Comparison of ENCODE assay signal across 25 cellular contexts in the genomic region with DNA sequence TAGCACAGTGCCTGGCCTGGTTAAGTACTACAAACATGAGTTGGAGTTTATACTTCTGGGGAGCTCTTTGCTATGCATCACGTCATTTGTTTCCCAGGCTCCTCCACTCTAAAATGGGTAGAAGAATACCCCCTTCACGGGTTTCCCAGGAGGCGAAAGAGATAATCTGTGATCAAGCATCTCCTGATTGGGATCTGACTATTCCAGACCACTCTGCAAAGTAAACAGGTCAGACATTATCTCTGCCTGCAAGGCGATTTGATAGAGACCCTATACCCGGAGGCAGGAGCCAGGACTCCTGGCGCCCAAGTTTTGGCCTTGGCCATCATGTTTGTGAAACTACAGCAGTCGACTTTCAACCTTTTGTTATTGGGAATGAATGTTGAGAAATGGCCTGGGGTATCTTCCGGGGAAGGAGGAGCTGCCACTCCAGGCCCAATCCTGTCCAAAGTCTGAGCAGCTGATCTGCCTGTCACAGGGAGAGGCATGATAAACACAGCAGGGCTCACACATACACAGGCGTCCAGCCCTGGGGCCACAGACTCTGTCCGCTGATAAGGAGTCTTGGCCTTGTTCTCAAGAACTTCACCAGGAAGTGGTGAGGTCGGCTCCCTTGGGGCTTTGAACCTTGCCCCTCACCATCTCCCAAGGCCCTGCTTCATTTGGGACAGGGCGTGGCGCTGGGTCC.
"Had no signal": no experiment of that assay in that cellular context is flagged by ENCODE, and none has a peak within 500 bp of the region (broad histone marks: within the 10 kb centered on the region; RNA-seq: fewer than 3 reads in every experiment).

No MANE protein-coding gene starts in this region.

- DNase-seq: activated B cell treated with CpG ODN at 0.5 μM for 24 hours; activated CD4-positive, alpha-beta memory T cell treated with anti-CD3 and anti-CD28 coated beads, Interleukin-2, amount 10 ng/mL, durations not matched to agents 7 days and 5 days; activated CD4-positive, alpha-beta T cell treated with anti-CD3 and anti-CD28 coated beads for 48 hours; activated CD8-positive, alpha-beta memory T cell treated with anti-CD3 and anti-CD28 coated beads, Interleukin-2, amount 10 ng/mL, durations not matched to agents 7 days and 5 days; activated naive CD4-positive, alpha-beta T cell; activated naive CD8-positive, alpha-beta T cell treated with anti-CD3 and anti-CD28 coated beads for 36 hours; amniotic stem cell; endodermal cell; foreskin keratinocyte; glutamatergic neuron; hypothalamus; kidney; left ventricle myocardium superior; mesenchymal stem cell; posterior cingulate gyrus; stimulated activated CD4-positive, alpha-beta T cell treated with anti-CD3 and anti-CD28 coated beads, Interleukin-12 subunit alpha, Interleukin-12 subunit beta, amount 100 ng/mL, for 4 hours; stimulated activated CD4-positive, alpha-beta T cell treated with anti-CD3 and anti-CD28 coated beads, Interleukin-1b, Interleukin-23, amount 100 ng/mL, for 48 hours; stimulated activated CD8-positive, alpha-beta memory T cell treated with anti-CD3 and anti-CD28 coated beads, Interleukin-4, amount 100 ng/mL, for 48 hours; stimulated activated naive CD4-positive, alpha-beta T cell; thyroid gland; uterus had no signal

- H3K36me3 Mint-ChIP-seq: activated CD8-positive, alpha-beta memory T cell treated with anti-CD3 and anti-CD28 coated beads, Interleukin-2, amount 10 ng/mL, durations not matched to agents 7 days and 5 days; activated naive CD8-positive, alpha-beta T cell treated with anti-CD3 and anti-CD28 coated beads for 36 hours had no signal

- H3K9me3 ChIP-seq: thyroid gland, uterus had no signal

- H3K9me3 Mint-ChIP-seq: activated B cell treated with CpG ODN at 0.5 μM for 24 hours; activated naive CD8-positive, alpha-beta T cell treated with anti-CD3 and anti-CD28 coated beads for 36 hours; activated T-helper 17 cell treated with anti-CD3 and anti-CD28 coated beads, Interleukin-2, amount 50 U/mL, for 72 hours; nephron had no signal

- H3K27ac Mint-ChIP-seq: activated B cell treated with CpG ODN at 0.5 μM for 24 hours; activated CD4-positive, alpha-beta memory T cell treated with anti-CD3 and anti-CD28 coated beads, Interleukin-2, amount 10 ng/mL, durations not matched to agents 7 days and 5 days; activated CD8-positive, alpha-beta memory T cell treated with anti-CD3 and anti-CD28 coated beads, Interleukin-2, amount 10 ng/mL, durations not matched to agents 7 days and 5 days; activated naive CD8-positive, alpha-beta T cell treated with anti-CD3 and anti-CD28 coated beads for 36 hours; activated T-helper 17 cell treated with anti-CD3 and anti-CD28 coated beads, Interleukin-2, amount 50 U/mL, for 72 hours; endodermal cell; nephron; T-helper 2 cell treated with Interferon-gamma antibody and Interleukin-4, amounts not matched to agents 5 μg/mL and 100 μg/mL, for 36 hours had no signal

- H3K27me3 ChIP-seq: foreskin keratinocyte, thyroid gland, uterus had no signal

- H3K27me3 Mint-ChIP-seq: activated B cell treated with CpG ODN at 0.5 μM for 24 hours; activated CD4-positive, alpha-beta memory T cell treated with anti-CD3 and anti-CD28 coated beads, Interleukin-2, amount 10 ng/mL, durations not matched to agents 7 days and 5 days; activated naive CD8-positive, alpha-beta T cell treated with anti-CD3 and anti-CD28 coated beads for 36 hours; activated T-helper 17 cell treated with anti-CD3 and anti-CD28 coated beads, Interleukin-2, amount 50 U/mL, for 72 hours had no signal

- H3K4me3 ChIP-seq: thyroid gland, uterus had no signal

- FAIRE-seq: kidney had no signal

- ATAC-seq: activated CD8-positive, alpha-beta memory T cell treated with anti-CD3 and anti-CD28 coated beads, Interleukin-2, amount 10 ng/mL, durations not matched to agents 7 days and 5 days; activated T-helper 17 cell treated with anti-CD3 and anti-CD28 coated beads, Interleukin-2, amount 50 U/mL, for 72 hours; foreskin keratinocyte; left ventricle myocardium superior had no signal

- H3K4me1 ChIP-seq: foreskin keratinocyte, thyroid gland, uterus had no signal

- H3K36me3 ChIP-seq: thyroid gland, uterus had no signal

- H3K4me1 Mint-ChIP-seq: activated B cell treated with CpG ODN at 0.5 μM for 24 hours; activated CD4-positive, alpha-beta memory T cell treated with anti-CD3 and anti-CD28 coated beads, Interleukin-2, amount 10 ng/mL, durations not matched to agents 7 days and 5 days; activated CD8-positive, alpha-beta memory T cell treated with anti-CD3 and anti-CD28 coated beads, Interleukin-2, amount 10 ng/mL, durations not matched to agents 7 days and 5 days; activated naive CD8-positive, alpha-beta T cell treated with anti-CD3 and anti-CD28 coated beads for 36 hours; activated T-helper 17 cell treated with anti-CD3 and anti-CD28 coated beads, Interleukin-2, amount 50 U/mL, for 72 hours; nephron had no signal

- H3K27ac ChIP-seq: epithelial cell of prostate, foreskin keratinocyte, thyroid gland, uterus had no signal

- H3K4me3 Mint-ChIP-seq: activated B cell treated with CpG ODN at 0.5 μM for 24 hours; activated CD4-positive, alpha-beta memory T cell treated with anti-CD3 and anti-CD28 coated beads, Interleukin-2, amount 10 ng/mL, durations not matched to agents 7 days and 5 days; activated CD8-positive, alpha-beta memory T cell treated with anti-CD3 and anti-CD28 coated beads, Interleukin-2, amount 10 ng/mL, durations not matched to agents 7 days and 5 days; activated naive CD8-positive, alpha-beta T cell treated with anti-CD3 and anti-CD28 coated beads for 36 hours; activated T-helper 17 cell treated with anti-CD3 and anti-CD28 coated beads, Interleukin-2, amount 50 U/mL, for 72 hours; endodermal cell; nephron; T-helper 2 cell treated with Interferon-gamma antibody and Interleukin-4, amounts not matched to agents 5 μg/mL and 100 μg/mL, for 36 hours had no signal
